ENCODE assay signal across 25 cellular contexts in genomic region chr10:6990891-6991290, GRCh38.
DNase-seq lines count a peak whose midpoint lies in the region; ATAC-seq and TF ChIP-seq lines count a peak whose summit lies in the region.
"Had no signal": no experiment of that assay in that cellular context is flagged by ENCODE, and none has a peak within 500 bp of the region (broad histone marks: within the 10 kb centered on the region; RNA-seq: fewer than 3 reads in every experiment).

No MANE protein-coding gene starts in this region.

- H2AFZ ChIP-seq in OCI-LY7 (ENCODE audit: low read length) = 0 out of 2 replicates have a peak overlapping the region, but pooled peaks have one; percentile 1

- POLR2A ChIA-PET in OCI-LY7 (lab: Charles Lee) = interaction anchor here (0.6 to 0.7 kb wide), 2 partner anchors 435 to 644 kb away, joined by 3 read pairs; no protein-coding TSS in a partner anchor
- POLR2A ChIA-PET in naive thymus-derived CD8-positive, alpha-beta T cell (lab: Charles Lee) = no interaction called here

- H3K4me1 Mint-ChIP-seq in activated CD8-positive, alpha-beta memory T cell treated with anti-CD3 and anti-CD28 coated beads, Interleukin-2, amount 10 ng/mL, durations not matched to agents 7 days and 5 days = peaks cover 7% of the 10 kb centered on the region
- H3K4me1 Mint-ChIP-seq in naive thymus-derived CD8-positive, alpha-beta T cell = peaks cover 0 to 11% (median 7%) of the 10 kb centered on the region in 4 donors

- no TSS peak for BruUV-seq in OCI-LY7 (replicated peaks; lab: Mats Ljungman, UMichigan)

- H3K4me3 ChIP-seq in OCI-LY7 (ENCODE audit: low read depth, low read length, poor library complexity, severe bottlenecking) = no peak overlapping the region
- peak overlapping the region in 1 of 2 experiments; percentile 7 for H3K4me3 ChIP-seq in neutrophil (ENCODE audit: low read depth in 1 of 2, low read length in 1 of 2)
- no peak overlapping the region for H3K4me3 ChIP-seq in coronary artery
- H3K4me3 ChIP-seq: A549, left ventricle myocardium inferior, psoas muscle, tibial nerve had no signal

- H3K36me3 Mint-ChIP-seq in activated CD8-positive, alpha-beta memory T cell treated with anti-CD3 and anti-CD28 coated beads, Interleukin-2, amount 10 ng/mL, durations not matched to agents 7 days and 5 days = peaks cover 8% of the 10 kb centered on the region
- H3K36me3 Mint-ChIP-seq in naive thymus-derived CD8-positive, alpha-beta T cell = no peaks in the 10 kb centered on the region
- H3K36me3 Mint-ChIP-seq: IgD-negative memory B cell had no signal

- H3K4me1 ChIP-seq in OCI-LY7 (ENCODE audit: insufficient read depth, low read length, poor library complexity, severe bottlenecking) (peaks cover 10% of the 10 kb centered on the region), neutrophil (ENCODE audit: control insufficient read depth in 1 of 2, insufficient read depth in 1 of 2, low read depth in 1 of 2, low read length in 1 of 2) (peaks cover 14 to 23% of the 10 kb centered on the region in 2 experiments)
- H3K4me1 ChIP-seq: A549, BE2C, left ventricle myocardium inferior, psoas muscle had no signal

- no peaks in the 10 kb centered on the region for H3K9me3 Mint-ChIP-seq in activated CD8-positive, alpha-beta memory T cell treated with anti-CD3 and anti-CD28 coated beads, Interleukin-2, amount 10 ng/mL, durations not matched to agents 7 days and 5 days (ENCODE audit: low read depth)
- no peaks in the 10 kb centered on the region for H3K9me3 Mint-ChIP-seq in naive thymus-derived CD8-positive, alpha-beta T cell
- H3K9me3 Mint-ChIP-seq: activated T-cell treated with anti-CD3 and anti-CD28 coated beads, Interleukin-2, amount 50 U/mL, for 4 hours had no signal

- no peaks in the 10 kb centered on the region for H4K20me1 ChIP-seq in OCI-LY7 (ENCODE audit: insufficient read depth, low read length)

- H3K9me3 ChIP-seq in KOPT-K1 (ENCODE audit: insufficient read depth, low read length, poor library complexity, severe bottlenecking) = no peaks in the 10 kb centered on the region
- no peaks in the 10 kb centered on the region for H3K9me3 ChIP-seq in OCI-LY7 (ENCODE audit: low read length)
- no peaks in the 10 kb centered on the region for H3K9me3 ChIP-seq in neutrophil
- H3K9me3 ChIP-seq: A549, BE2C, left ventricle myocardium inferior, psoas muscle, tibial nerve had no signal

- TF ChIP-seq CTCF in OCI-LY7 (conservative IDR thresholded peaks at IDR 0.05; ENCODE audit: low read length) (no peak), neutrophil (IDR thresholded peaks at IDR 0.05) (no peak), coronary artery (IDR thresholded peaks at IDR 0.05) (no peak)

- CTCF ChIA-PET in activated CD8-positive, alpha-beta memory T cell treated with anti-CD3 and anti-CD28 coated beads, Interleukin-2, amount 10 ng/mL, durations not matched to agents 7 days and 5 days (lab: Charles Lee) = interaction anchor here (0.6 to 1.0 kb wide), 2 partner anchors 9 to 73 kb away, joined by 3 to 4 read pairs; no protein-coding TSS in a partner anchor
- CTCF ChIA-PET in OCI-LY7 (lab: Charles Lee; ENCODE audit: unreplicated experiment) = interaction anchor here (0.6 kb wide), 1 partner anchor 51 kb away, joined by 3 read pairs; no protein-coding TSS in a partner anchor

- H3K4me2 ChIP-seq in OCI-LY7 (ENCODE audit: low read length) = peak overlapping the region; percentile 36
- H3K4me2 ChIP-seq: A549 had no signal

- H3K27ac ChIP-seq in KOPT-K1 (ENCODE audit: low read depth, low read length, poor library complexity, severe bottlenecking) = peak overlapping the region; percentile 67
- H3K27ac ChIP-seq in OCI-LY7 (ENCODE audit: low read depth, low read length, poor library complexity, severe bottlenecking) = no peak overlapping the region
- H3K27ac ChIP-seq in neutrophil = peak overlapping the region; percentile 30
- H3K27ac ChIP-seq in coronary artery = no peak overlapping the region
- H3K27ac ChIP-seq: A549, brain microvascular endothelial cell, left ventricle myocardium inferior, psoas muscle, tibial nerve had no signal

- peak overlapping the region; percentile 58 for H3K27ac Mint-ChIP-seq in activated CD8-positive, alpha-beta memory T cell treated with anti-CD3 and anti-CD28 coated beads, Interleukin-2, amount 10 ng/mL, durations not matched to agents 7 days and 5 days
- no peak overlapping the region for H3K27ac Mint-ChIP-seq in naive thymus-derived CD8-positive, alpha-beta T cell
- H3K27ac Mint-ChIP-seq: IgD-negative memory B cell had no signal

- intact Hi-C loops in OCI-LY7 (cut with micrococcal nuclease; ENCODE audit: unreplicated experiment) = no loop called here

- H3K27me3 Mint-ChIP-seq in activated CD8-positive, alpha-beta memory T cell treated with anti-CD3 and anti-CD28 coated beads, Interleukin-2, amount 10 ng/mL, durations not matched to agents 7 days and 5 days = peaks cover 2% of the 10 kb centered on the region
- H3K27me3 Mint-ChIP-seq in naive thymus-derived CD8-positive, alpha-beta T cell = peaks cover 0 to 10% (median 7%) of the 10 kb centered on the region in 5 donors

- no peaks in the 10 kb centered on the region for H3K79me2 ChIP-seq in OCI-LY7 (ENCODE audit: insufficient read depth, low read depth, low read length)

- no peaks in the 10 kb centered on the region for H3K9me2 ChIP-seq in OCI-LY7 (ENCODE audit: insufficient read depth, low read length)

- H3K36me3 ChIP-seq in KOPT-K1 (ENCODE audit: insufficient read depth, low read length) = no peaks in the 10 kb centered on the region
- no peaks in the 10 kb centered on the region for H3K36me3 ChIP-seq in OCI-LY7 (ENCODE audit: insufficient read depth, low read length)
- no peaks in the 10 kb centered on the region for H3K36me3 ChIP-seq in neutrophil
- H3K36me3 ChIP-seq: BE2C, brain microvascular endothelial cell, left ventricle myocardium inferior, tibial nerve had no signal

- DNase-seq in activated CD8-positive, alpha-beta memory T cell treated with anti-CD3 and anti-CD28 coated beads, Interleukin-2, amount 10 ng/mL, durations not matched to agents 7 days and 5 days = no peak
- DNase-seq in activated CD8-positive, alpha-beta memory T cell treated with anti-CD3 and anti-CD28 coated beads for 24 hours = no peak
- peak; percentile 11 for DNase-seq in OCI-LY7 (ENCODE audit: low spot score)
- no peak for DNase-seq in NAMALWA (ENCODE audit: low spot score)
- DNase-seq in naive thymus-derived CD8-positive, alpha-beta T cell = no peak
- no peak for DNase-seq in coronary artery (ENCODE audit: low spot score)
- DNase-seq: activated CD4-positive, alpha-beta T cell treated with anti-CD3 and anti-CD28 coated beads for 1 hour; activated T-cell treated with anti-CD3 and anti-CD28 coated beads, Interleukin-2, amount 50 U/mL, for 4 hours; amniotic stem cell; BE2C; brain microvascular endothelial cell; DMS53; left ventricle myocardium inferior; mesendoderm; NCI-H1092; NCI-H187 treated with DMSO at 0.1 percent for 48 hours; NCI-H524 treated with DMSO at 0.1 percent for 48 hours; nucleus accumbens; psoas muscle; T-helper 1 cell had no signal

- H3K4me3 Mint-ChIP-seq in activated CD8-positive, alpha-beta memory T cell treated with anti-CD3 and anti-CD28 coated beads, Interleukin-2, amount 10 ng/mL, durations not matched to agents 7 days and 5 days = no peak overlapping the region
- H3K4me3 Mint-ChIP-seq in naive thymus-derived CD8-positive, alpha-beta T cell = peak overlapping the region in 1 of 10 donors; percentile 8
- H3K4me3 Mint-ChIP-seq: activated T-cell treated with anti-CD3 and anti-CD28 coated beads, Interleukin-2, amount 50 U/mL, for 4 hours; IgD-negative memory B cell had no signal

- ATAC-seq in activated CD8-positive, alpha-beta memory T cell treated with anti-CD3 and anti-CD28 coated beads, Interleukin-2, amount 10 ng/mL, durations not matched to agents 7 days and 5 days = no peak
- ATAC-seq in naive thymus-derived CD8-positive, alpha-beta T cell = no peak
- ATAC-seq: A549; activated T-cell treated with anti-CD3 and anti-CD28 coated beads, Interleukin-2, amount 50 U/mL, for 4 hours; psoas muscle had no signal

- H3K27me3 ChIP-seq in neutrophil = no peaks in the 10 kb centered on the region
- H3K27me3 ChIP-seq: BE2C, brain microvascular endothelial cell, tibial nerve had no signal

Comparison
In these comparisons a context has a peak if more than half of its experiments do, and no peak if none do; other contexts are left out.
1. H3K27ac ChIP-seq: peak in KOPT-K1 (single experiment) and neutrophil (single experiment); none in OCI-LY7 (single experiment) and coronary artery (0 of 2).